ENCODE assay signal across 21 cellular contexts in genomic region chr4:6416518-6417286, GRCh38. TPM values are rescaled to one million over a fixed set of nuclear protein-coding genes. Genes with fewer than 3 reads are reported as not detected.
DNase-seq lines count a peak whose midpoint lies in the region; ATAC-seq, FAIRE-seq and TF ChIP-seq lines count a peak whose summit lies in the region.
"Had no signal": no experiment of that assay in that cellular context is flagged by ENCODE, and none has a peak within 500 bp of the region (broad histone marks: within the 10 kb centered on the region; RNA-seq: fewer than 3 reads in every experiment).

No MANE protein-coding gene starts in this region.

- H3K4me1 ChIP-seq in right atrium auricular region (no peaks in the 10 kb centered on the region), NT2/D1 (ENCODE audit: insufficient read depth, insufficient read length) (peaks cover 13% of the 10 kb centered on the region), kidney (ENCODE audit: control insufficient read depth in 1 of 2, insufficient read depth in 1 of 2, low read depth in 1 of 2, low read length in 2 of 2) (no peaks in the 10 kb centered on the region)
- H3K4me1 ChIP-seq: colonic mucosa had no signal

- CTCF ChIA-PET in RWPE1 (lab: Yijun Ruan, JAX) = no interaction called here

- no peaks in the 10 kb centered on the region for H3K9me3 Mint-ChIP-seq in activated T-helper 1 cell treated with anti-CD3 and anti-CD28 coated beads, Interleukin-12 subunit alpha, Interleukin-12 subunit beta, Interleukin-2, Interleukin-4 antibody, amounts not matched to agents 30 ng/mL and 10 ng/mL and 1 ng/mL, durations not matched to agents 14 hours and 24 hours and 36 hours
- no peaks in the 10 kb centered on the region for H3K9me3 Mint-ChIP-seq in progenitor cell of endocrine pancreas (ENCODE audit: low read depth)

- no peaks in the 10 kb centered on the region for H3K4me1 Mint-ChIP-seq in activated T-helper 1 cell treated with anti-CD3 and anti-CD28 coated beads, Interleukin-12 subunit alpha, Interleukin-12 subunit beta, Interleukin-2, Interleukin-4 antibody, amounts not matched to agents 30 ng/mL and 10 ng/mL and 1 ng/mL, durations not matched to agents 14 hours and 24 hours and 36 hours (ENCODE audit: low read depth)
- H3K4me1 Mint-ChIP-seq in progenitor cell of endocrine pancreas (ENCODE audit: low read depth) = no peaks in the 10 kb centered on the region
- H3K4me1 Mint-ChIP-seq: T-cell had no signal

- peak overlapping the region; percentile 6 for H3K9ac ChIP-seq in NT2/D1 (ENCODE audit: insufficient read length, low read depth)
- H3K9ac ChIP-seq in kidney (ENCODE audit: low read length in 2 of 2) = no peak overlapping the region

- no peak overlapping the region for H3K4me3 Mint-ChIP-seq in activated T-helper 1 cell treated with anti-CD3 and anti-CD28 coated beads, Interleukin-12 subunit alpha, Interleukin-12 subunit beta, Interleukin-2, Interleukin-4 antibody, amounts not matched to agents 30 ng/mL and 10 ng/mL and 1 ng/mL, durations not matched to agents 14 hours and 24 hours and 36 hours
- H3K4me3 Mint-ChIP-seq in progenitor cell of endocrine pancreas (ENCODE audit: low read depth) = no peak overlapping the region
- H3K4me3 Mint-ChIP-seq: T-cell had no signal

- FAIRE-seq in kidney (lab: Jason Lieb, UNC) = no peak
- FAIRE-seq: islet of Langerhans, K562 had no signal

- H3K27me3 ChIP-seq in right atrium auricular region (no peaks in the 10 kb centered on the region), NT2/D1 (ENCODE audit: insufficient read depth, insufficient read length) (no peaks in the 10 kb centered on the region)
- H3K27me3 ChIP-seq: colonic mucosa, vagina had no signal

- H3K4me3 ChIP-seq in right atrium auricular region = no peak overlapping the region
- no peak overlapping the region for H3K4me3 ChIP-seq in NT2/D1 (ENCODE audit: insufficient read length, low read depth)
- no peak overlapping the region for H3K4me3 ChIP-seq in kidney (ENCODE audit: low read length in 2 of 2)
- H3K4me3 ChIP-seq: colonic mucosa, K562, smooth muscle cell, vagina had no signal

- H3K36me3 Mint-ChIP-seq in activated T-helper 1 cell treated with anti-CD3 and anti-CD28 coated beads, Interleukin-12 subunit alpha, Interleukin-12 subunit beta, Interleukin-2, Interleukin-4 antibody, amounts not matched to agents 30 ng/mL and 10 ng/mL and 1 ng/mL, durations not matched to agents 14 hours and 24 hours and 36 hours (ENCODE audit: low read depth) = no peaks in the 10 kb centered on the region
- H3K36me3 Mint-ChIP-seq in progenitor cell of endocrine pancreas (ENCODE audit: insufficient read depth) = no peaks in the 10 kb centered on the region
- H3K36me3 Mint-ChIP-seq: T-cell had no signal

- peak; percentile 17 for ATAC-seq in left ventricle myocardium superior
- ATAC-seq in HG03139 (IDR thresholded peaks at IDR 0.05; ENCODE audit: unreplicated experiment) = no peak
- ATAC-seq: K562, T-cell had no signal

- intact Hi-C loops in left ventricle myocardium superior (cut with micrococcal nuclease) = no loop called here
- intact Hi-C loops in kidney (cut with DNase I) = no loop called here
- intact Hi-C loops in activated T-helper 1 cell treated with anti-CD3 and anti-CD28 coated beads, Interleukin-12 subunit alpha, Interleukin-12 subunit beta, Interleukin-2, Interleukin-4 antibody, amounts not matched to agents 30 ng/mL and 10 ng/mL and 1 ng/mL, durations not matched to agents 14 hours and 24 hours and 36 hours (cut with micrococcal nuclease) = no loop called here

- POLR2A ChIA-PET in RWPE1 (lab: Yijun Ruan, JAX; ENCODE audit: low non-redundant PET) = no interaction called here

- no peak for TF ChIP-seq CTCF in right atrium auricular region (IDR thresholded peaks at IDR 0.05)
- no peak for TF ChIP-seq CTCF in kidney (IDR thresholded peaks at IDR 0.05; ENCODE audit: borderline replicate concordance, extremely low read depth, insufficient read depth)
- no peak for TF ChIP-seq CTCF in RWPE1 (conservative IDR thresholded peaks at IDR 0.05; ENCODE audit: low read depth)
- TF ChIP-seq CTCF in progenitor cell of endocrine pancreas (IDR thresholded peaks at IDR 0.05; ENCODE audit: unreplicated experiment) = no peak

- no peak for DNase-seq in left ventricle myocardium superior
- no peak for DNase-seq in right atrium auricular region (ENCODE audit: low spot score)
- DNase-seq in NT2/D1 (ENCODE audit: low read depth, low spot score) = no peak
- DNase-seq in kidney = peak; percentile 60
- no peak for DNase-seq in activated T-helper 1 cell treated with anti-CD3 and anti-CD28 coated beads, Interleukin-12 subunit alpha, Interleukin-12 subunit beta, Interleukin-2, Interleukin-4 antibody, amounts not matched to agents 30 ng/mL and 10 ng/mL and 1 ng/mL, durations not matched to agents 14 hours and 24 hours and 36 hours (ENCODE audit: low spot score)
- no peak for DNase-seq in RWPE1 (ENCODE audit: low spot score)
- DNase-seq in progenitor cell of endocrine pancreas (ENCODE audit: low spot score, unreplicated experiment) = no peak
- DNase-seq: colonic mucosa; GDM1; NCI-H1436 treated with DMSO at 0.1 percent for 48 hours; NCI-H748 treated with DMSO at 0.1 percent for 48 hours; RPMI8226; stimulated activated naive CD4-positive, alpha-beta T cell treated with Interleukin-2 at 50 U/mL for 16 hours; T-cell had no signal

- H3K9me3 ChIP-seq in right atrium auricular region (no peaks in the 10 kb centered on the region), NT2/D1 (ENCODE audit: insufficient read depth, low read length) (no peaks in the 10 kb centered on the region), kidney (ENCODE audit: control insufficient read depth in 1 of 2, low read length in 2 of 2) (no peaks in the 10 kb centered on the region)
- H3K9me3 ChIP-seq: colonic mucosa, neutrophil, vagina had no signal

- H3K36me3 ChIP-seq in right atrium auricular region (no peaks in the 10 kb centered on the region), NT2/D1 (ENCODE audit: insufficient read depth, insufficient read length, low read length) (no peaks in the 10 kb centered on the region), kidney (ENCODE audit: control insufficient read depth in 1 of 2, insufficient read depth in 2 of 2, low read length in 2 of 2) (no peaks in the 10 kb centered on the region)
- H3K36me3 ChIP-seq: colonic mucosa, neutrophil, vagina had no signal

- no peak overlapping the region for H3K27ac Mint-ChIP-seq in activated T-helper 1 cell treated with anti-CD3 and anti-CD28 coated beads, Interleukin-12 subunit alpha, Interleukin-12 subunit beta, Interleukin-2, Interleukin-4 antibody, amounts not matched to agents 30 ng/mL and 10 ng/mL and 1 ng/mL, durations not matched to agents 14 hours and 24 hours and 36 hours
- no peak overlapping the region for H3K27ac Mint-ChIP-seq in progenitor cell of endocrine pancreas
- H3K27ac Mint-ChIP-seq: T-cell had no signal

- H3K27ac ChIP-seq in right atrium auricular region (no peak overlapping the region), kidney (ENCODE audit: low read depth in 2 of 2, low read length in 2 of 2) (no peak overlapping the region), RWPE1 (no peak overlapping the region)
- H3K27ac ChIP-seq: colonic mucosa, epithelial cell of prostate, neutrophil, vagina had no signal

- H3K27me3 Mint-ChIP-seq in activated T-helper 1 cell treated with anti-CD3 and anti-CD28 coated beads, Interleukin-12 subunit alpha, Interleukin-12 subunit beta, Interleukin-2, Interleukin-4 antibody, amounts not matched to agents 30 ng/mL and 10 ng/mL and 1 ng/mL, durations not matched to agents 14 hours and 24 hours and 36 hours (ENCODE audit: insufficient read depth) = peaks cover 2% of the 10 kb centered on the region
- peaks cover 6% of the 10 kb centered on the region for H3K27me3 Mint-ChIP-seq in progenitor cell of endocrine pancreas

RNA-seq across cellular contexts. Expression of gene PPP2R2C, which starts 55.7 kb away (rescaled TPM):
- total RNA-seq in left ventricle myocardium superior = 8.6 TPM
- 1 to 10 TPM; 4.6 to 5.7 TPM for total RNA-seq in right atrium auricular region
- total RNA-seq in kidney = 0.82 TPM
- polyA plus RNA-seq in kidney (ENCODE audit: insufficient read depth, low read depth, low replicate concordance) = 0.39 TPM
- not detected in 2 replicates for total RNA-seq in activated T-helper 1 cell treated with anti-CD3 and anti-CD28 coated beads, Interleukin-12 subunit alpha, Interleukin-12 subunit beta, Interleukin-2, Interleukin-4 antibody, amounts not matched to agents 30 ng/mL and 10 ng/mL and 1 ng/mL, durations not matched to agents 14 hours and 24 hours and 36 hours
- total RNA-seq in progenitor cell of endocrine pancreas = 0.19 and 0.29 TPM in 2 replicates
